In genomic region chr12:57224973-57225679, GRCh38 we compare ENCODE assay signal across 10 cellular contexts. TPM values are rescaled to one million over a fixed set of nuclear protein-coding genes. Genes with fewer than 3 reads are reported as not detected.
A peak's percentile ranks its signal among the peaks of the same experiment; 100 is the strongest.
DNase-seq lines count a peak whose midpoint lies in the region; ATAC-seq, FAIRE-seq and TF ChIP-seq lines count a peak whose summit lies in the region.
"Had no signal": no experiment of that assay in that cellular context is flagged by ENCODE, and none has a peak within 500 bp of the region (broad histone marks: within the 10 kb centered on the region; RNA-seq: fewer than 3 reads in every experiment).

No MANE protein-coding gene starts in this region.

- peaks cover 4% of the 10 kb centered on the region for H3K9me3 Mint-ChIP-seq in astrocyte (ENCODE audit: unreplicated experiment)

- no peak overlapping the region for H2AFZ ChIP-seq in astrocyte (ENCODE audit: low read depth, low read length)

- TF ChIP-seq RAD21 in liver (IDR thresholded peaks at IDR 0.05): peak in 1 of 2 donors; percentile 70

- H3K27ac Mint-ChIP-seq in astrocyte (ENCODE audit: unreplicated experiment): no peak overlapping the region

- peak overlapping the region; percentile 19 for H3K4me2 ChIP-seq in astrocyte (ENCODE audit: low read length)

- intact Hi-C loops in upper lobe of right lung (cut with DNase I): no loop called here

- H3K79me2 ChIP-seq in astrocyte (ENCODE audit: insufficient read depth, low read length): peaks cover 7% of the 10 kb centered on the region

- no peak for FAIRE-seq in astrocyte (lab: Jason Lieb, UNC)
- FAIRE-seq: A204.1 had no signal

- peak; percentile 50 for TF ChIP-seq CTCF in RWPE2 (IDR thresholded peaks at IDR 0.05; ENCODE audit: poor library complexity, severe bottlenecking)
- peak; percentile 23 for TF ChIP-seq CTCF in astrocyte (IDR thresholded peaks at IDR 0.05; ENCODE audit: insufficient read depth, low read depth, low read length)
- peak; percentile 69 for TF ChIP-seq CTCF in liver (IDR thresholded peaks at IDR 0.05; ENCODE audit: low read depth, low read length, missing input control)
- peak; percentile 65 for TF ChIP-seq CTCF in upper lobe of right lung (IDR thresholded peaks at IDR 0.05)

- H3K4me1 ChIP-seq in RWPE2 (ENCODE audit: insufficient read depth, poor library complexity, severe bottlenecking) (no peaks in the 10 kb centered on the region), astrocyte (ENCODE audit: insufficient read depth, low read length) (peaks cover 14% of the 10 kb centered on the region), liver (ENCODE audit: control insufficient read depth in 4 of 4, insufficient read depth in 4 of 4, low read length in 3 of 4) (peaks cover 7 to 15% (median 8%) of the 10 kb centered on the region in 4 donors), upper lobe of right lung (peaks cover 20% of the 10 kb centered on the region)

- no peaks in the 10 kb centered on the region for H3K9me3 ChIP-seq in RWPE2 (ENCODE audit: severe bottlenecking)
- H3K9me3 ChIP-seq in astrocyte (ENCODE audit: insufficient read depth, low read depth, low read length): no peaks in the 10 kb centered on the region
- H3K9me3 ChIP-seq in liver (ENCODE audit: control insufficient read depth in 4 of 4, low read length in 3 of 4): no peaks in the 10 kb centered on the region
- H3K9me3 ChIP-seq in upper lobe of right lung: no peaks in the 10 kb centered on the region
- H3K9me3 ChIP-seq: SJSA1 had no signal

- H3K4me1 Mint-ChIP-seq in astrocyte (ENCODE audit: low read depth, unreplicated experiment): peaks cover 21% of the 10 kb centered on the region

- peaks cover 19% of the 10 kb centered on the region for H3K27me3 ChIP-seq in RWPE2 (ENCODE audit: insufficient read depth, poor library complexity, severe bottlenecking)
- peaks cover 48% of the 10 kb centered on the region for H3K27me3 ChIP-seq in astrocyte (ENCODE audit: insufficient read depth, low read length)
- H3K27me3 ChIP-seq in liver (ENCODE audit: control insufficient read depth in 4 of 4, insufficient read depth in 4 of 4, low read length in 3 of 4): peaks cover 0 to 15% (median 12%) of the 10 kb centered on the region in 4 donors
- peaks cover 69% of the 10 kb centered on the region for H3K27me3 ChIP-seq in upper lobe of right lung

- peaks cover 1% of the 10 kb centered on the region for H3K36me3 ChIP-seq in RWPE2 (ENCODE audit: low read depth)
- no peaks in the 10 kb centered on the region for H3K36me3 ChIP-seq in astrocyte (ENCODE audit: insufficient read depth, low read length)
- no peaks in the 10 kb centered on the region for H3K36me3 ChIP-seq in liver (ENCODE audit: control insufficient read depth in 4 of 4, insufficient read depth in 3 of 4, low read depth in 1 of 4, low read length in 3 of 4)
- no peaks in the 10 kb centered on the region for H3K36me3 ChIP-seq in upper lobe of right lung
- H3K36me3 ChIP-seq: SJSA1 had no signal

- DNase-seq in DMS 273 (lab: John Stamatoyannopoulos, UW; ENCODE audit: unreplicated experiment) (peak; percentile 57), DMS 273 treated with DMSO at 0.1 percent for 48 hours (lab: John Stamatoyannopoulos, UW) (no peak), RWPE2 (ENCODE audit: low spot score) (no peak), astrocyte (ENCODE audit: low read depth) (no peak), upper lobe of right lung (peak; percentile 85), putamen (ENCODE audit: low spot score) (no peak)

- peaks cover 59% of the 10 kb centered on the region for H3K27me3 Mint-ChIP-seq in astrocyte (ENCODE audit: low read depth, unreplicated experiment)

- ATAC-seq in RWPE2 (ENCODE audit: low read depth) (no peak), upper lobe of right lung (peak; percentile 83), HG02623 (IDR thresholded peaks at IDR 0.05; ENCODE audit: unreplicated experiment) (no peak)

- H3K36me3 Mint-ChIP-seq in astrocyte (ENCODE audit: low read depth, unreplicated experiment): peaks cover 4% of the 10 kb centered on the region

- no peak overlapping the region for H3K4me3 Mint-ChIP-seq in astrocyte (ENCODE audit: unreplicated experiment)

- H3K9ac ChIP-seq in astrocyte (ENCODE audit: low read length) (no peak overlapping the region), liver (ENCODE audit: low read depth in 1 of 2, low read length in 2 of 2) (no peak overlapping the region)

- H3K4me3 ChIP-seq in RWPE2 (ENCODE audit: severe bottlenecking): no peak overlapping the region
- H3K4me3 ChIP-seq in astrocyte (ENCODE audit: insufficient read depth, low read depth, low read length): no peak overlapping the region
- H3K4me3 ChIP-seq in liver (ENCODE audit: low read depth in 1 of 3, low read length in 3 of 3): no peak overlapping the region
- H3K4me3 ChIP-seq in upper lobe of right lung: no peak overlapping the region
- H3K4me3 ChIP-seq: SJSA1 had no signal

- 5% methylated on average over 61 of the region's 61 CpGs for WGBS in liver

- peaks cover 14% of the 10 kb centered on the region for H4K20me1 ChIP-seq in astrocyte (ENCODE audit: insufficient read depth, low read length)

- H3K27ac ChIP-seq in RWPE2 (ENCODE audit: poor library complexity, severe bottlenecking): no peak overlapping the region
- no peak overlapping the region for H3K27ac ChIP-seq in astrocyte (ENCODE audit: low read depth, low read length)
- H3K27ac ChIP-seq in liver (ENCODE audit: low read depth in 1 of 2, low read length in 2 of 2): no peak overlapping the region
- no peak overlapping the region for H3K27ac ChIP-seq in upper lobe of right lung
- H3K27ac ChIP-seq: SJSA1 had no signal

TF ChIP-seq in liver, 16 proteins besides CTCF, POLR2A, EP300 and RAD21:
- no peak for TF ChIP-seq HNF4G (IDR thresholded peaks at IDR 0.05)

RNA-seq across cellular contexts. Expression of gene SHMT2, which starts 4.4 kb away (rescaled TPM):
- 197 and 217 TPM in 2 replicates for total RNA-seq in astrocyte
- total RNA-seq in liver: 100 to 1,000 TPM in 1 of 2 donors, 10 to 100 TPM in 1; 66.7 to 236 TPM
- polyA plus RNA-seq in liver: 100 to 1,000 TPM; 121 to 276 TPM
- total RNA-seq in upper lobe of right lung: 59.2 TPM

RNA-seq across cellular contexts. Expression of gene NXPH4, which starts 8.5 kb away (rescaled TPM):
- 14.5 and 22.3 TPM in 2 replicates for total RNA-seq in astrocyte
- not detected for total RNA-seq in liver
- polyA plus RNA-seq in liver: under 1 TPM in 1 of 2 donors, not detected in 1; 0.15 TPM
- total RNA-seq in upper lobe of right lung: not detected

RNA-seq across cellular contexts. Expression of gene STAC3, which starts 25.9 kb away (rescaled TPM):
- total RNA-seq in astrocyte (0.75 and 0.82 TPM in 2 replicates), liver (1 to 10 TPM in 1 of 2 donors, under 1 TPM in 1; 0.84 to 1.1 TPM), upper lobe of right lung (6.0 TPM)
- polyA plus RNA-seq in liver: 1 to 10 TPM in 1 of 2 donors, under 1 TPM in 1; 0.19 to 1.3 TPM

Comparison
In these comparisons a context has a peak if more than half of its experiments do, and no peak if none do; other contexts are left out.
1. DNase-seq: peak in DMS 273 (single experiment) and upper lobe of right lung (single experiment); none in DMS 273 treated with DMSO at 0.1 percent for 48 hours (single experiment), RWPE2 (single experiment), astrocyte (single experiment) and putamen (single experiment).
2. RNA of gene NXPH4, which starts 8.5 kb away (total RNA-seq): 14.5 to 22.3 TPM in astrocyte; not detected in upper lobe of right lung (single experiment) and not detected in liver; every median in the first group is over 10 times any median in the second.
3. Peak in every context shown above with its lines, with median percentiles within 50 percentile points of each other: CTCF ChIP-seq.